ENCODE assay signal across 27 cellular contexts in genomic region chr10:123833170-123833850, GRCh38. TPM values are rescaled to one million over a fixed set of nuclear protein-coding genes. Genes with fewer than 3 reads are reported as not detected.
"Had no signal": no experiment of that assay in that cellular context is flagged by ENCODE, and none has a peak within 500 bp of the region (broad histone marks: within the 10 kb centered on the region; RNA-seq: fewer than 3 reads in every experiment).

No MANE protein-coding gene starts in this region.

- H3K4me1 Mint-ChIP-seq: memory B cell; neural crest cell; stimulated activated effector memory CD8-positive, alpha-beta T cell treated with anti-CD3 and anti-CD28 coated beads, Interleukin-12 subunit alpha, Interleukin-12 subunit beta, amount 100 ng/mL, for 72 hours had no signal

- DNase-seq: heart left ventricle; hypothalamus; immature natural killer cell; kidney; left colon; left ventricle myocardium inferior; midbrain; mucosa of descending colon; naive thymus-derived CD4-positive, alpha-beta T cell; nucleus accumbens; retina; right cardiac atrium; small intestine; spleen; stimulated activated CD4-positive, alpha-beta T cell treated with anti-CD3 and anti-CD28 coated beads, Interleukin-4, amount 100 ng/mL, for 24 hours; stimulated activated naive CD4-positive, alpha-beta T cell; substantia nigra had no signal

- H3K4me1 ChIP-seq: heart left ventricle, left ventricle myocardium inferior, spleen, vagina had no signal

- H3K36me3 Mint-ChIP-seq: immature natural killer cell; memory B cell; naive thymus-derived CD4-positive, alpha-beta T cell; natural killer cell treated with Interleukin-12 subunit alpha and Interleukin-12 subunit beta and Interleukin-15 and Interleukin-18, amount 100 ng/mL, for 72 hours; stimulated activated effector memory CD8-positive, alpha-beta T cell treated with anti-CD3 and anti-CD28 coated beads, Interleukin-12 subunit alpha, Interleukin-12 subunit beta, amount 100 ng/mL, for 72 hours had no signal

- H3K27ac Mint-ChIP-seq: immature natural killer cell; memory B cell; naive thymus-derived CD4-positive, alpha-beta T cell; natural killer cell treated with Interleukin-12 subunit alpha and Interleukin-12 subunit beta and Interleukin-15 and Interleukin-18, amount 100 ng/mL, for 72 hours; progenitor cell of endocrine pancreas; stimulated activated effector memory CD8-positive, alpha-beta T cell treated with anti-CD3 and anti-CD28 coated beads, Interleukin-12 subunit alpha, Interleukin-12 subunit beta, amount 100 ng/mL, for 72 hours; stimulated activated naive CD8-positive, alpha-beta T cell treated with anti-CD3 and anti-CD28 coated beads, Interleukin-15, Interleukin-2, amounts not matched to agents 100 ng/mL and 50 ng/mL, for 24 hours had no signal

- H3K4me3 ChIP-seq: heart left ventricle, left ventricle myocardium inferior, mucosa of descending colon, spleen, tibial nerve, vagina had no signal

- H3K4me3 Mint-ChIP-seq: immature natural killer cell; memory B cell; naive thymus-derived CD4-positive, alpha-beta T cell; natural killer cell treated with Interleukin-12 subunit alpha and Interleukin-12 subunit beta and Interleukin-15 and Interleukin-18, amount 100 ng/mL, for 72 hours; neural crest cell; stimulated activated effector memory CD8-positive, alpha-beta T cell treated with anti-CD3 and anti-CD28 coated beads, Interleukin-12 subunit alpha, Interleukin-12 subunit beta, amount 100 ng/mL, for 72 hours; stimulated activated naive CD8-positive, alpha-beta T cell treated with anti-CD3 and anti-CD28 coated beads, Interleukin-15, Interleukin-2, amounts not matched to agents 100 ng/mL and 50 ng/mL, for 24 hours had no signal

- H3K27ac ChIP-seq: left ventricle myocardium inferior, spleen, tibial nerve, vagina had no signal

- H3K9me3 ChIP-seq: mucosa of descending colon, tibial nerve, vagina had no signal

- H3K9me3 Mint-ChIP-seq: immature natural killer cell; natural killer cell treated with Interleukin-12 subunit alpha and Interleukin-12 subunit beta and Interleukin-15 and Interleukin-18, amount 100 ng/mL, for 72 hours; neural crest cell; stimulated activated naive CD8-positive, alpha-beta T cell treated with anti-CD3 and anti-CD28 coated beads, Interleukin-15, Interleukin-2, amounts not matched to agents 100 ng/mL and 50 ng/mL, for 24 hours had no signal

- H3K27me3 ChIP-seq: tibial nerve, vagina had no signal

- ATAC-seq: heart left ventricle; left colon; mucosa of descending colon; naive thymus-derived CD4-positive, alpha-beta T cell; right cardiac atrium; sciatic nerve; stimulated activated effector memory CD8-positive, alpha-beta T cell treated with anti-CD3 and anti-CD28 coated beads, Interleukin-12 subunit alpha, Interleukin-12 subunit beta, amount 100 ng/mL, for 72 hours had no signal

- H3K36me3 ChIP-seq: heart left ventricle, left ventricle myocardium inferior, spleen, vagina had no signal

RNA-seq across cellular contexts. Expression of gene CPXM2, which starts 58.3 kb away (rescaled TPM):
- total RNA-seq: myocyte; naive thymus-derived CD4-positive, alpha-beta T cell; natural killer cell treated with Interleukin-12 subunit alpha and Interleukin-12 subunit beta and Interleukin-15 and Interleukin-18, amount 100 ng/mL, for 72 hours; neural crest cell had no signal
